25 cellular contexts compared by ENCODE assay signal in the genomic region with DNA sequence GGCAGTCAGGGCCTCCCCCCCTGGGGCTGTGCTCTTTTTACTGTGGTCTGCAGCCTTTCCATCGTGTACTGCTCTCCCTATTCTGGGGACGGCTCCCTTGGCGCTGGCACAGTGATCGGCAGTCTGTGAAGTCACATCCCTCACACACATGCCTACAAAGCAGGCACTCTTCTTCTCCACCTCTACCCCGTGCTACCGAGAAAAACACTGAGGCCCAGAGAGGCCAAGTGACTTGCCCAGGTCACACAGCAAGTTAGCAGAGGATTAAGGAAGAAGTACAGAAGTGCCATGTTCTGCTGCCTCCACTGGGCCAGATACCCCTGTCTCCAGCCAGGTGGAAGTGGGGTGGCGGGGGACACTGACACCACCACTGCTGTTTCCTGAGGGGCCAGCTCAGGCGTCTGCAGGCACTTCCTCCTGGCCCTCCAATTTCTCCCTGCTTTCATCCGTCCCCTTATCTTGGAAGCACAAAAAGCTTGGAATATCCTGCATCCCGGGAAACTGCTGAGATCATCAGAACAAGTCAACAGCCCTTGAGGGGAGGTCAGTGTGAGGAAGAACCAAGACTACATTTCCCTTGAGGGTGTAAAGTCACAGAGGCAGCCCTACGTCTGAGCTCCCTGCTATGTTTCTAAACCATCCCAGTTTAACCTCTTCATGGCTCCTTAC. TPM values are rescaled to one million over a fixed set of nuclear protein-coding genes. Genes with fewer than 3 reads are reported as not detected.
DNase-seq lines count a peak whose midpoint lies in the region; ATAC-seq and FAIRE-seq lines count a peak whose summit lies in the region.
"Had no signal": no experiment of that assay in that cellular context is flagged by ENCODE, and none has a peak within 500 bp of the region (broad histone marks: within the 10 kb centered on the region; RNA-seq: fewer than 3 reads in every experiment).

No MANE protein-coding gene starts in this region.

- ATAC-seq in activated T-helper 17 cell treated with anti-CD3 and anti-CD28 coated beads, Interleukin-2, amount 50 U/mL, for 72 hours (replicated peaks): no peak
- ATAC-seq: activated CD8-positive, alpha-beta memory T cell treated with anti-CD3 and anti-CD28 coated beads, Interleukin-2, amount 10 ng/mL, durations not matched to agents 7 days and 5 days; activated T-cell treated with anti-CD3 and anti-CD28 coated beads, Interleukin-2, amount 50 U/mL, for 72 hours; body of pancreas; HCT116; stimulated activated naive CD8-positive, alpha-beta T cell treated with anti-CD3 and anti-CD28 coated beads, Interleukin-15, amount 100 ng/mL, for 72 hours had no signal

- H3K27me3 ChIP-seq in neuronal stem cell (ENCODE audit: control insufficient read depth in 3 of 3, insufficient read depth in 3 of 3, low read depth in 1 of 3, low read length in 3 of 3) (peaks cover 0 to 4% (median 0%) of the 10 kb centered on the region in 3 experiments), small intestine (ENCODE audit: control insufficient read depth in 2 of 2, insufficient read depth in 2 of 2, low read length in 2 of 2) (no peaks in the 10 kb centered on the region)
- H3K27me3 ChIP-seq: adrenal gland, body of pancreas, SJCRH30 had no signal

- no peak overlapping the region for H3K4ac ChIP-seq in neuronal stem cell (ENCODE audit: low read length)

- no peak overlapping the region for H2BK120ac ChIP-seq in neuronal stem cell (ENCODE audit: low read depth, low read length)

- no peak overlapping the region for H3K27ac ChIP-seq in neuronal stem cell (replicated peaks; ENCODE audit: low read length)
- no peak overlapping the region for H3K27ac ChIP-seq in small intestine (ENCODE audit: low read depth in 1 of 2, low read length in 1 of 2)
- H3K27ac ChIP-seq: body of pancreas, SJCRH30 had no signal

- no peak overlapping the region for H3K4me3 ChIP-seq in neuronal stem cell (ENCODE audit: low read length in 2 of 2)
- H3K4me3 ChIP-seq in small intestine (ENCODE audit: low read depth in 1 of 2, low read length in 2 of 2): no peak overlapping the region
- H3K4me3 ChIP-seq: adrenal gland, body of pancreas, SJCRH30 had no signal

- H2AK5ac ChIP-seq in neuronal stem cell (ENCODE audit: low read depth, low read length): peak overlapping the region; percentile 20

- H2BK15ac ChIP-seq in neuronal stem cell (ENCODE audit: low read length): peak overlapping the region; percentile 33

- peak overlapping the region; percentile 35 for H2BK12ac ChIP-seq in neuronal stem cell (ENCODE audit: low read length)

- H3K27ac Mint-ChIP-seq in activated T-helper 17 cell treated with anti-CD3 and anti-CD28 coated beads, Interleukin-2, amount 50 U/mL, for 72 hours: peak overlapping the region; percentile 2
- H3K27ac Mint-ChIP-seq: activated CD8-positive, alpha-beta memory T cell treated with anti-CD3 and anti-CD28 coated beads, Interleukin-2, amount 10 ng/mL, durations not matched to agents 7 days and 5 days; activated T-cell treated with anti-CD3 and anti-CD28 coated beads, Interleukin-2, amount 50 U/mL, for 72 hours; stimulated activated naive CD8-positive, alpha-beta T cell treated with anti-CD3 and anti-CD28 coated beads, Interleukin-15, amount 100 ng/mL, for 72 hours had no signal

- no peak overlapping the region for H3K14ac ChIP-seq in neuronal stem cell (ENCODE audit: low read length)

- H4K91ac ChIP-seq in neuronal stem cell (ENCODE audit: low read depth, low read length, poor library complexity): no peak overlapping the region

- peak; percentile 19 for DNase-seq in EH (ENCODE audit: low read depth)
- peak; percentile 73 for DNase-seq in islet precursor cell
- DNase-seq in neuronal stem cell (ENCODE audit: low spot score): no peak
- no peak for DNase-seq in small intestine
- no peak for DNase-seq in HT-29 (ENCODE audit: low spot score)
- DNase-seq in G401 (ENCODE audit: low spot score): no peak
- no peak for DNase-seq in NCI-H2196 treated with DMSO at 0.1 percent for 48 hours (lab: John Stamatoyannopoulos, UW; ENCODE audit: unreplicated experiment)
- DNase-seq: activated CD4-positive, alpha-beta T cell treated with anti-CD3 and anti-CD28 coated beads, Interleukin-2, amount 50 U/mL, for 1 hour; activated CD8-positive, alpha-beta memory T cell treated with anti-CD3 and anti-CD28 coated beads, Interleukin-2, amount 10 ng/mL, durations not matched to agents 7 days and 5 days; activated naive CD4-positive, alpha-beta T cell treated with Interleukin-2 at 50 U/mL for 16 hours; activated T-cell treated with anti-CD3 and anti-CD28 coated beads, Interleukin-2, amount 50 U/mL, for 72 hours; body of pancreas; GF-D8; mesenchymal stem cell; NCI-H1105 treated with DMSO at 0.1 percent for 48 hours; NCI-H2029; NCI-H226; nucleus accumbens; SJCRH30; stimulated activated naive CD8-positive, alpha-beta T cell treated with anti-CD3 and anti-CD28 coated beads, Interleukin-15, amount 100 ng/mL, for 72 hours had no signal

- H3K9me3 Mint-ChIP-seq in activated T-helper 17 cell treated with anti-CD3 and anti-CD28 coated beads, Interleukin-2, amount 50 U/mL, for 72 hours: no peaks in the 10 kb centered on the region
- H3K9me3 Mint-ChIP-seq: activated T-cell treated with anti-CD3 and anti-CD28 coated beads, Interleukin-2, amount 50 U/mL, for 72 hours; stimulated activated naive CD8-positive, alpha-beta T cell treated with anti-CD3 and anti-CD28 coated beads, Interleukin-15, amount 100 ng/mL, for 72 hours; WTC11 had no signal

- no peak overlapping the region for H2AFZ ChIP-seq in neuronal stem cell (ENCODE audit: low read length)

- H3K27me3 Mint-ChIP-seq in activated T-helper 17 cell treated with anti-CD3 and anti-CD28 coated beads, Interleukin-2, amount 50 U/mL, for 72 hours: no peaks in the 10 kb centered on the region
- H3K27me3 Mint-ChIP-seq: activated CD8-positive, alpha-beta memory T cell treated with anti-CD3 and anti-CD28 coated beads, Interleukin-2, amount 10 ng/mL, durations not matched to agents 7 days and 5 days; stimulated activated naive CD8-positive, alpha-beta T cell treated with anti-CD3 and anti-CD28 coated beads, Interleukin-15, amount 100 ng/mL, for 72 hours had no signal

- H3K4me1 ChIP-seq in neuronal stem cell (ENCODE audit: control insufficient read depth in 2 of 2, insufficient read depth in 1 of 2, low read depth in 1 of 2, low read length in 2 of 2) (peaks cover 15 to 36% of the 10 kb centered on the region in 2 donors), small intestine (ENCODE audit: control insufficient read depth in 2 of 2, insufficient read depth in 1 of 2, low read depth in 1 of 2, low read length in 1 of 2) (no peaks in the 10 kb centered on the region)
- H3K4me1 ChIP-seq: body of pancreas had no signal

- in situ Hi-C loops in G401 (cut with HindIII; ENCODE audit: low sequenced_read_pairs): no loop called here

- H3K9me3 ChIP-seq in neuronal stem cell (replicated peaks in 1 of 2; ENCODE audit: control insufficient read depth in 2 of 2, insufficient read depth in 1 of 2, low read depth in 1 of 2, low read length in 2 of 2) (no peaks in the 10 kb centered on the region), small intestine (ENCODE audit: control insufficient read depth, low read depth) (no peaks in the 10 kb centered on the region)
- H3K9me3 ChIP-seq: adrenal gland, body of pancreas, SJCRH30 had no signal

- no peak for FAIRE-seq in small intestine (lab: Jason Lieb, UNC)
- FAIRE-seq: RCC 7860 had no signal

- peaks cover 5% of the 10 kb centered on the region for H3K4me1 Mint-ChIP-seq in activated T-helper 17 cell treated with anti-CD3 and anti-CD28 coated beads, Interleukin-2, amount 50 U/mL, for 72 hours
- H3K4me1 Mint-ChIP-seq: activated CD8-positive, alpha-beta memory T cell treated with anti-CD3 and anti-CD28 coated beads, Interleukin-2, amount 10 ng/mL, durations not matched to agents 7 days and 5 days; stimulated activated naive CD8-positive, alpha-beta T cell treated with anti-CD3 and anti-CD28 coated beads, Interleukin-15, amount 100 ng/mL, for 72 hours had no signal

- no peak overlapping the region for H3K4me2 ChIP-seq in neuronal stem cell (ENCODE audit: insufficient read depth, low read length, poor library complexity, severe bottlenecking)

- H3K36me3 ChIP-seq in neuronal stem cell (replicated peaks in 1 of 2; ENCODE audit: control insufficient read depth in 2 of 2, insufficient read depth in 2 of 2, low read length in 2 of 2) (no peaks in the 10 kb centered on the region), small intestine (ENCODE audit: control insufficient read depth in 2 of 2, insufficient read depth in 2 of 2, low read length in 2 of 2) (no peaks in the 10 kb centered on the region)
- H3K36me3 ChIP-seq: adrenal gland, SJCRH30 had no signal

- peak overlapping the region; percentile 65 for H3K18ac ChIP-seq in neuronal stem cell (ENCODE audit: low read length)

- peaks cover 16% of the 10 kb centered on the region for H3K36me3 Mint-ChIP-seq in activated T-helper 17 cell treated with anti-CD3 and anti-CD28 coated beads, Interleukin-2, amount 50 U/mL, for 72 hours (ENCODE audit: low read depth)
- H3K36me3 Mint-ChIP-seq: activated CD8-positive, alpha-beta memory T cell treated with anti-CD3 and anti-CD28 coated beads, Interleukin-2, amount 10 ng/mL, durations not matched to agents 7 days and 5 days; WTC11 had no signal

- peak overlapping the region; percentile 8 for H2BK5ac ChIP-seq in neuronal stem cell (ENCODE audit: low read length)

- no peak overlapping the region for H3K23ac ChIP-seq in neuronal stem cell (ENCODE audit: low read depth, low read length, poor library complexity)

- H3K9ac ChIP-seq in neuronal stem cell (ENCODE audit: low read depth, low read length, poor library complexity): no peak overlapping the region

- no peaks in the 10 kb centered on the region for H3K79me1 ChIP-seq in neuronal stem cell (ENCODE audit: low read depth, low read length)

- no CpG with 5 or more reads among the region's 11 CpGs for WGBS in neuronal stem cell (ENCODE audit: extremely low coverage in 2 of 2, insufficient read length in 2 of 2, insufficient replicate concordance in 1 of 2), 2 donors
- WGBS in small intestine, 3 donors: 66 to 78% (median 74%) methylated on average over 11 of the region's 11 CpGs

- H3K4me3 Mint-ChIP-seq in activated T-helper 17 cell treated with anti-CD3 and anti-CD28 coated beads, Interleukin-2, amount 50 U/mL, for 72 hours: no peak overlapping the region
- H3K4me3 Mint-ChIP-seq: activated CD8-positive, alpha-beta memory T cell treated with anti-CD3 and anti-CD28 coated beads, Interleukin-2, amount 10 ng/mL, durations not matched to agents 7 days and 5 days; activated T-cell treated with anti-CD3 and anti-CD28 coated beads, Interleukin-2, amount 50 U/mL, for 72 hours; stimulated activated naive CD8-positive, alpha-beta T cell treated with anti-CD3 and anti-CD28 coated beads, Interleukin-15, amount 100 ng/mL, for 72 hours; WTC11 had no signal

- no peak overlapping the region for H4K8ac ChIP-seq in neuronal stem cell (ENCODE audit: low read depth, low read length)

RNA-seq across cellular contexts. Expression of gene KLHL35, which starts 30.2 kb away (rescaled TPM):
- 1 to 10 TPM in 1 of 2 donors, under 1 TPM in 1; 0.50 to 1.2 TPM for total RNA-seq in activated T-helper 17 cell treated with anti-CD3 and anti-CD28 coated beads, Interleukin-2, amount 50 U/mL, for 72 hours
- polyA plus RNA-seq in neuronal stem cell (2013, experiment 1 of 2): 1.2 TPM
- 1.5 TPM for polyA plus RNA-seq in neuronal stem cell (2013, experiment 2 of 2)
- under 1 TPM in 1 of 3 donors, not detected in 2; 0.81 TPM for polyA plus RNA-seq in small intestine
- 20.5 and 23.5 TPM in 2 replicates for total RNA-seq in HT-29 (2014; rRNA removed; shearing (Covaris generic))
- total RNA-seq in G401 (2014; rRNA removed; shearing (Covaris generic)): not detected in 2 replicates
- total RNA-seq: SJCRH30 had no signal

Comparison
In these comparisons a context has a peak if more than half of its experiments do, and no peak if none do; other contexts are left out.
1. DNase-seq: peak in EH (single experiment) and islet precursor cell (single experiment); none in neuronal stem cell (single experiment), small intestine (single experiment), HT-29 (single experiment), G401 (single experiment) and NCI-H2196 treated with DMSO at 0.1 percent for 48 hours (single experiment).